ENCODE assay signal across 1 cellular context in genomic region chr11:116876656-116877055, GRCh38.
TF ChIP-seq lines count a peak whose summit lies in the region.

No MANE protein-coding gene starts in this region.

TF ChIP-seq in HEK293T, 16 proteins besides CTCF, POLR2A, EP300 and RAD21:
- TF ChIP-seq ZNF384 (IDR thresholded peaks at IDR 0.05) = no peak
- no peak for TF ChIP-seq FOXM1 (IDR thresholded peaks at IDR 0.05; ENCODE audit: borderline replicate concordance)
- no peak for TF ChIP-seq BHLHE40 (IDR thresholded peaks at IDR 0.05; ENCODE audit: borderline replicate concordance)
- TF ChIP-seq FOXK2 (IDR thresholded peaks at IDR 0.05) = no peak
- no peak for TF ChIP-seq FOXA1 (IDR thresholded peaks at IDR 0.05)
- no peak for TF ChIP-seq TARDBP (IDR thresholded peaks at IDR 0.05)
